ENCODE assay signal across 22 cellular contexts in genomic region chr13:113043001-113043630, GRCh38.
"Had no signal": no experiment of that assay in that cellular context is flagged by ENCODE, and none has a peak within 500 bp of the region (broad histone marks: within the 10 kb centered on the region; RNA-seq: fewer than 3 reads in every experiment).

No MANE protein-coding gene starts in this region.

- H3K27ac ChIP-seq: body of pancreas, cardiac muscle cell, coronary artery, lower lobe of right lung, pancreas, right atrium auricular region, spleen, thoracic aorta had no signal

- H3K4me3 Mint-ChIP-seq: activated naive CD8-positive, alpha-beta T cell; effector memory CD8-positive, alpha-beta T cell; natural killer cell treated with Interleukin-12 subunit alpha and Interleukin-12 subunit beta and Interleukin-15 and Interleukin-18, amount 100 ng/mL, for 72 hours had no signal

- H3K4me3 ChIP-seq: body of pancreas, cardiac muscle cell, coronary artery, lower lobe of right lung, pancreas, right atrium auricular region, spleen, thoracic aorta had no signal

- ATAC-seq: body of pancreas; effector memory CD8-positive, alpha-beta T cell; left lobe of liver; lower lobe of right lung; natural killer cell treated with Interleukin-12 subunit alpha and Interleukin-12 subunit beta and Interleukin-15 and Interleukin-18, amount 100 ng/mL, for 72 hours; pancreas had no signal

- H3K9me3 Mint-ChIP-seq: effector memory CD8-positive, alpha-beta T cell; natural killer cell treated with Interleukin-12 subunit alpha and Interleukin-12 subunit beta and Interleukin-15 and Interleukin-18, amount 100 ng/mL, for 72 hours had no signal

- H3K36me3 ChIP-seq: cardiac muscle cell, pancreas, right atrium auricular region, thoracic aorta had no signal

- H3K27me3 Mint-ChIP-seq: activated naive CD8-positive, alpha-beta T cell; effector memory CD8-positive, alpha-beta T cell; natural killer cell treated with Interleukin-12 subunit alpha and Interleukin-12 subunit beta and Interleukin-15 and Interleukin-18, amount 100 ng/mL, for 72 hours had no signal

- H3K27me3 ChIP-seq: body of pancreas, pancreas, right atrium auricular region had no signal

- DNase-seq: activated CD4-positive, alpha-beta T cell treated with anti-CD3 and anti-CD28 coated beads for 4 hours; activated CD4-positive, alpha-beta T cell treated with anti-CD3 and anti-CD28 coated beads, Interleukin-2, amount 50 U/mL, for 4 hours; activated effector memory CD4-positive, alpha-beta T cell treated with Interleukin-2 at 50 U/mL for 16 hours; activated naive CD4-positive, alpha-beta T cell treated with Interleukin-2 at 50 U/mL for 16 hours; activated T-cell treated with anti-CD3 and anti-CD28 coated beads for 4 hours; body of pancreas; effector memory CD8-positive, alpha-beta T cell; hippocampal formation; lower lobe of right lung; mesenchymal stem cell; spleen; stimulated activated naive CD4-positive, alpha-beta T cell treated with Interleukin-2 at 50 U/mL for 16 hours; T-helper 1 cell; trophoblast cell had no signal

- H3K36me3 Mint-ChIP-seq: natural killer cell treated with Interleukin-12 subunit alpha and Interleukin-12 subunit beta and Interleukin-15 and Interleukin-18, amount 100 ng/mL, for 72 hours had no signal

- H3K4me1 ChIP-seq: body of pancreas, lower lobe of right lung, pancreas, spleen had no signal

- H3K27ac Mint-ChIP-seq: activated naive CD8-positive, alpha-beta T cell; effector memory CD8-positive, alpha-beta T cell; natural killer cell treated with Interleukin-12 subunit alpha and Interleukin-12 subunit beta and Interleukin-15 and Interleukin-18, amount 100 ng/mL, for 72 hours had no signal
